ENCODE assay signal across 30 cellular contexts in genomic region chr3:65020233-65020632, GRCh38.
A peak's percentile ranks its signal among the peaks of the same experiment; 100 is the strongest.
DNase-seq lines count a peak whose midpoint lies in the region; ATAC-seq, FAIRE-seq and TF ChIP-seq lines count a peak whose summit lies in the region.
"Had no signal": no experiment of that assay in that cellular context is flagged by ENCODE, and none has a peak within 500 bp of the region (broad histone marks: within the 10 kb centered on the region; RNA-seq: fewer than 3 reads in every experiment).

No MANE protein-coding gene starts in this region.

- H3K9me1 ChIP-seq in K562 (ENCODE audit: control insufficient read depth, insufficient read depth, low read length), result no peaks in the 10 kb centered on the region

- in situ Hi-C loops in K562 (cut with MboI), result no loop called here

- CTCF ChIA-PET in K562 (lab: Yijun Ruan, JAX; ENCODE audit: low intra/inter-chr PET ratio), result no interaction called here

- no peak for DNase-seq in left ventricle myocardium superior
- no peak for DNase-seq in right atrium auricular region (ENCODE audit: low spot score)
- DNase-seq in K562 (ENCODE audit: extremely low read depth in 1 of 4, low spot score in 3 of 4), result no peak
- no peak for DNase-seq in NCI-H446 treated with DMSO at 0.1 percent for 48 hours (lab: John Stamatoyannopoulos, UW)
- no peak for DNase-seq in chondrocyte (ENCODE audit: low spot score)
- DNase-seq in NCI-H774 (lab: John Stamatoyannopoulos, UW), result no peak
- DNase-seq: activated CD4-positive, alpha-beta T cell treated with anti-CD3 and anti-CD28 coated beads for 4 hours; activated naive CD4-positive, alpha-beta T cell treated with anti-CD3 and anti-CD28 coated beads, Interleukin-2, amount 10 ng/mL, durations not matched to agents 7 days and 5 days; adrenal gland; AML-193; body of pancreas; CD4-positive, alpha-beta T cell; kidney glomerular epithelial cell; nephron progenitor cell; pancreas; spleen; stimulated activated CD4-positive, alpha-beta T cell treated with anti-CD3 and anti-CD28 coated beads, Interleukin-2, amount 100 ng/mL, for 24 hours; stimulated activated CD8-positive, alpha-beta memory T cell treated with anti-CD3 and anti-CD28 coated beads, Interleukin-4, amount 100 ng/mL, for 48 hours; WERI-Rb-1 had no signal

- no peaks in the 10 kb centered on the region for H3K9me2 ChIP-seq in neural cell (ENCODE audit: insufficient read depth, low read length)

- no peaks in the 10 kb centered on the region for H3K79me2 ChIP-seq in K562 (ENCODE audit: control insufficient read depth, insufficient read depth, low read length)
- H3K79me2 ChIP-seq in neural cell (replicated peaks; ENCODE audit: insufficient read depth, low read length), result no peaks in the 10 kb centered on the region

- WGBS in K562 (ENCODE audit: insufficient coverage, low coverage, missing lambda C conversion rate), result 50% methylated on average over 2 of the region's 2 CpGs

- H2AFZ ChIP-seq in K562 (ENCODE audit: low read depth, low read length) (no peak overlapping the region), neural cell (ENCODE audit: low read depth, low read length) (no peak overlapping the region)

- H3K27ac ChIP-seq in right atrium auricular region (no peak overlapping the region), K562 (ENCODE audit: extremely low read depth, low read depth, low read length) (no peak overlapping the region), neural cell (ENCODE audit: low read length) (no peak overlapping the region)
- H3K27ac ChIP-seq: adrenal gland, body of pancreas, pancreas, RWPE1, spleen, thoracic aorta, WERI-Rb-1 had no signal

- TF ChIP-seq RAD21 in K562 (CRISPR knock-in tag; conservative IDR thresholded peaks at IDR 0.05 in 1 of 2, IDR thresholded peaks at IDR 0.05 in 1 of 2) (no peak), neural cell (conservative IDR thresholded peaks at IDR 0.05) (no peak)

- no peak overlapping the region for H3K4me3 ChIP-seq in right atrium auricular region
- no peak overlapping the region for H3K4me3 ChIP-seq in K562
- H3K4me3 ChIP-seq in neural cell (ENCODE audit: low read length), result no peak overlapping the region
- H3K4me3 ChIP-seq: adrenal gland, body of pancreas, HAP-1, lung, pancreas, spleen, thoracic aorta had no signal

- H3K27me3 ChIP-seq in right atrium auricular region, result no peaks in the 10 kb centered on the region
- no peaks in the 10 kb centered on the region for H3K27me3 ChIP-seq in K562 (ENCODE audit: control insufficient read depth in 2 of 2, insufficient read depth in 2 of 2, low read length in 2 of 2)
- no peaks in the 10 kb centered on the region for H3K27me3 ChIP-seq in neural cell (ENCODE audit: insufficient read depth, low read depth, low read length)
- H3K27me3 ChIP-seq: adrenal gland, body of pancreas, pancreas, spleen had no signal

- no peak for TF ChIP-seq POLR2A in K562 (conservative IDR thresholded peaks at IDR 0.05)

- no peaks in the 10 kb centered on the region for H3K4me1 Mint-ChIP-seq in chondrocyte (ENCODE audit: low read depth)
- H3K4me1 Mint-ChIP-seq: activated naive CD4-positive, alpha-beta T cell treated with anti-CD3 and anti-CD28 coated beads, Interleukin-2, amount 10 ng/mL, durations not matched to agents 7 days and 5 days; activated T-helper 17 cell treated with anti-CD3 and anti-CD28 coated beads, Interleukin-2, amount 50 U/mL, for 72 hours had no signal

- no peak for FAIRE-seq in K562 (lab: Jason Lieb, UNC)
- FAIRE-seq: D721Med, frontal cortex, GM12891, pancreas had no signal

- H3K9ac ChIP-seq in K562 (ENCODE audit: insufficient read depth in 1 of 2, low read depth in 2 of 2, low read length in 2 of 2) (no peak overlapping the region), neural cell (ENCODE audit: low read length) (no peak overlapping the region)

- TF ChIP-seq EP300 in K562 (IDR thresholded peaks at IDR 0.05; ENCODE audit: low read length) (no peak), neural cell (conservative IDR thresholded peaks at IDR 0.05; ENCODE audit: poor library complexity, severe bottlenecking) (no peak)

- ATAC-seq in left ventricle myocardium superior (peak; percentile 40), K562 (no peak), HG03095 (IDR thresholded peaks at IDR 0.05; ENCODE audit: unreplicated experiment) (no peak)
- ATAC-seq: activated T-helper 17 cell treated with anti-CD3 and anti-CD28 coated beads, Interleukin-2, amount 50 U/mL, for 72 hours had no signal

- H4K20me1 ChIP-seq in K562 (replicated peaks; ENCODE audit: control insufficient read depth, insufficient read depth, low read length), result no peaks in the 10 kb centered on the region
- no peaks in the 10 kb centered on the region for H4K20me1 ChIP-seq in neural cell (ENCODE audit: insufficient read depth)

- H3K9me3 Mint-ChIP-seq in chondrocyte (ENCODE audit: low read depth), result no peaks in the 10 kb centered on the region
- H3K9me3 Mint-ChIP-seq: nephron progenitor cell had no signal

- intact Hi-C loops in left ventricle myocardium superior (cut with micrococcal nuclease), result no loop called here
- intact Hi-C loops in K562 (cut with micrococcal nuclease), result no loop called here

- no peak overlapping the region for H3K4me2 ChIP-seq in K562 (ENCODE audit: insufficient read depth, low read length)
- peak overlapping the region; percentile 9 for H3K4me2 ChIP-seq in neural cell (ENCODE audit: low read length)

- POLR2A ChIA-PET in K562 (lab: Yijun Ruan, JAX), result no interaction called here

- no peaks in the 10 kb centered on the region for H3K9me3 ChIP-seq in right atrium auricular region
- H3K9me3 ChIP-seq in K562 (replicated peaks; ENCODE audit: control insufficient read depth, insufficient read depth, low read depth, low read length), result no peaks in the 10 kb centered on the region
- no peaks in the 10 kb centered on the region for H3K9me3 ChIP-seq in neural cell (ENCODE audit: low read length)
- H3K9me3 ChIP-seq: adrenal gland, body of pancreas, HAP-1, pancreas, thoracic aorta had no signal

- no peak overlapping the region for H3K4me3 Mint-ChIP-seq in chondrocyte (ENCODE audit: unreplicated experiment)
- H3K4me3 Mint-ChIP-seq: activated naive CD4-positive, alpha-beta T cell treated with anti-CD3 and anti-CD28 coated beads, Interleukin-2, amount 10 ng/mL, durations not matched to agents 7 days and 5 days; activated T-helper 17 cell treated with anti-CD3 and anti-CD28 coated beads, Interleukin-2, amount 50 U/mL, for 72 hours; CD4-positive, alpha-beta T cell; nephron progenitor cell; stimulated activated naive CD8-positive, alpha-beta T cell treated with anti-CD3 and anti-CD28 coated beads, Interleukin-15, Interleukin-2, amounts not matched to agents 100 ng/mL and 50 ng/mL, for 24 hours had no signal

- H3F3A ChIP-seq in neural cell (ENCODE audit: insufficient read depth, low read length, poor library complexity, severe bottlenecking), result no peaks in the 10 kb centered on the region

- BruUV-seq in K562 (replicated peaks; lab: Mats Ljungman, UMichigan), result no TSS peak

- peaks cover 2% of the 10 kb centered on the region for H3K36me3 Mint-ChIP-seq in chondrocyte (ENCODE audit: low read depth)
- H3K36me3 Mint-ChIP-seq: activated naive CD4-positive, alpha-beta T cell treated with anti-CD3 and anti-CD28 coated beads, Interleukin-2, amount 10 ng/mL, durations not matched to agents 7 days and 5 days had no signal

- no peak for TF ChIP-seq CTCF in right atrium auricular region (IDR thresholded peaks at IDR 0.05)
- TF ChIP-seq CTCF in K562 (IDR thresholded peaks at IDR 0.05 in 2 of 3, conservative IDR thresholded peaks at IDR 0.05 in 1 of 3; ENCODE audit: insufficient read depth in 2 of 3, low read depth in 1 of 3, low read length in 3 of 3), result no peak
- no peak for TF ChIP-seq CTCF in neural cell (IDR thresholded peaks at IDR 0.05; ENCODE audit: poor library complexity, severe bottlenecking)
- TF ChIP-seq CTCF in chondrocyte (IDR thresholded peaks at IDR 0.05), result no peak

- H3K4me1 ChIP-seq in right atrium auricular region, result no peaks in the 10 kb centered on the region
- peaks cover 0 to 13% of the 10 kb centered on the region in 2 experiments; a peak in 2 of 5 replicates for H3K4me1 ChIP-seq in K562 (replicated peaks in 1 of 2; ENCODE audit: control insufficient read depth in 2 of 2, insufficient read depth in 2 of 2, low read length in 2 of 2)
- H3K4me1 ChIP-seq: adrenal gland, HAP-1, spleen had no signal

- H3K27me3 Mint-ChIP-seq in chondrocyte (ENCODE audit: low read depth), result no peaks in the 10 kb centered on the region
- H3K27me3 Mint-ChIP-seq: activated naive CD4-positive, alpha-beta T cell treated with anti-CD3 and anti-CD28 coated beads, Interleukin-2, amount 10 ng/mL, durations not matched to agents 7 days and 5 days; activated T-helper 17 cell treated with anti-CD3 and anti-CD28 coated beads, Interleukin-2, amount 50 U/mL, for 72 hours; CD4-positive, alpha-beta T cell; stimulated activated naive CD8-positive, alpha-beta T cell treated with anti-CD3 and anti-CD28 coated beads, Interleukin-15, Interleukin-2, amounts not matched to agents 100 ng/mL and 50 ng/mL, for 24 hours had no signal

- H3K27ac Mint-ChIP-seq in chondrocyte (ENCODE audit: unreplicated experiment), result no peak overlapping the region
- H3K27ac Mint-ChIP-seq: activated naive CD4-positive, alpha-beta T cell treated with anti-CD3 and anti-CD28 coated beads, Interleukin-2, amount 10 ng/mL, durations not matched to agents 7 days and 5 days; activated T-helper 17 cell treated with anti-CD3 and anti-CD28 coated beads, Interleukin-2, amount 50 U/mL, for 72 hours; CD4-positive, alpha-beta T cell; nephron progenitor cell; stimulated activated naive CD8-positive, alpha-beta T cell treated with anti-CD3 and anti-CD28 coated beads, Interleukin-15, Interleukin-2, amounts not matched to agents 100 ng/mL and 50 ng/mL, for 24 hours had no signal

- H3K36me3 ChIP-seq in right atrium auricular region, result no peaks in the 10 kb centered on the region
- H3K36me3 ChIP-seq in K562 (ENCODE audit: control insufficient read depth, insufficient read depth, low read length), result no peaks in the 10 kb centered on the region
- no peaks in the 10 kb centered on the region for H3K36me3 ChIP-seq in neural cell (ENCODE audit: insufficient read depth, low read length)
- H3K36me3 ChIP-seq: adrenal gland, HAP-1, pancreas, spleen, thoracic aorta, WERI-Rb-1 had no signal

TF ChIP-seq in K562, 482 proteins besides CTCF, POLR2A, EP300 and RAD21 (continues in another document):
- peak; percentile 40; the same call in 1 of the 2 replicates for TF ChIP-seq NFE2 (IDR thresholded peaks at IDR 0.05; ENCODE audit: low read depth)
- TF ChIP-seq MAFG (tag; conservative IDR thresholded peaks at IDR 0.05), result peak; percentile 5; the same call in 1 of the 2 replicates

TF ChIP-seq in neural cell, 6 proteins besides CTCF, POLR2A, EP300 and RAD21 (continues in another document):
- TF ChIP-seq SMC3 (conservative IDR thresholded peaks at IDR 0.05; ENCODE audit: poor library complexity), result no peak
